Comparison of ENCODE assay signal across 8 cellular contexts in genomic region chr11:85685131-85685819, GRCh38. TPM values are rescaled to one million over a fixed set of nuclear protein-coding genes. Genes with fewer than 3 reads are reported as not detected.
DNase-seq lines count a peak whose midpoint lies in the region; ATAC-seq and TF ChIP-seq lines count a peak whose summit lies in the region.
"Had no signal": no experiment of that assay in that cellular context is flagged by ENCODE, and none has a peak within 500 bp of the region (broad histone marks: within the 10 kb centered on the region; RNA-seq: fewer than 3 reads in every experiment).

No MANE protein-coding gene starts in this region.

- peaks cover 9% of the 10 kb centered on the region for H3K4me1 Mint-ChIP-seq in progenitor cell of endocrine pancreas (ENCODE audit: low read depth)

- no peaks in the 10 kb centered on the region for H3K9me3 ChIP-seq in upper lobe of right lung

- peak overlapping the region; percentile 37 for H3K4me3 ChIP-seq in upper lobe of right lung
- H3K4me3 ChIP-seq: lung had no signal

- H3K27ac Mint-ChIP-seq in progenitor cell of endocrine pancreas: no peak overlapping the region

- intact Hi-C loops in upper lobe of right lung (cut with DNase I): no loop called here

- H3K4me3 Mint-ChIP-seq in progenitor cell of endocrine pancreas (ENCODE audit: low read depth): no peak overlapping the region

- no peaks in the 10 kb centered on the region for H3K36me3 ChIP-seq in upper lobe of right lung

- TF ChIP-seq CTCF in upper lobe of right lung (IDR thresholded peaks at IDR 0.05) (no peak), progenitor cell of endocrine pancreas (IDR thresholded peaks at IDR 0.05; ENCODE audit: unreplicated experiment) (no peak)

- no peaks in the 10 kb centered on the region for H3K27me3 Mint-ChIP-seq in progenitor cell of endocrine pancreas

- DNase-seq in NCI-H345 (lab: John Stamatoyannopoulos, UW) (peak; percentile 43), NCI-H345 treated with DMSO at 0.1 percent for 48 hours (lab: John Stamatoyannopoulos, UW; ENCODE audit: unreplicated experiment) (no peak), hepatic stellate cell (ENCODE audit: low spot score) (peak; percentile 15), upper lobe of right lung (peak; percentile 65), progenitor cell of endocrine pancreas (ENCODE audit: low spot score, unreplicated experiment) (no peak), SIG-M5 treated with dmso at 0.1 percent for 504 hours (lab: John Stamatoyannopoulos, UW; ENCODE audit: unreplicated experiment) (no peak)

- peaks cover 13% of the 10 kb centered on the region for H3K4me1 ChIP-seq in upper lobe of right lung

- H3K27me3 ChIP-seq in upper lobe of right lung: no peaks in the 10 kb centered on the region

- peak; percentile 63 for ATAC-seq in upper lobe of right lung

- H3K36me3 Mint-ChIP-seq in progenitor cell of endocrine pancreas (ENCODE audit: insufficient read depth): no peaks in the 10 kb centered on the region

- H3K27ac ChIP-seq in upper lobe of right lung: peak overlapping the region; percentile 65

- H3K9me3 Mint-ChIP-seq in progenitor cell of endocrine pancreas (ENCODE audit: low read depth): no peaks in the 10 kb centered on the region

RNA-seq across cellular contexts. Expression of gene CCDC89, which starts 0.7 kb away (rescaled TPM):
- total RNA-seq in upper lobe of right lung: 1.2 TPM
- not detected in 2 replicates for total RNA-seq in progenitor cell of endocrine pancreas
- total RNA-seq: NCI-H460 had no signal

RNA-seq across cellular contexts. Expression of gene CREBZF, which starts 20.3 kb away (rescaled TPM):
- total RNA-seq in upper lobe of right lung (42.8 TPM), progenitor cell of endocrine pancreas (66.3 and 66.7 TPM in 2 replicates)

RNA-seq across cellular contexts. Expression of gene TMEM126A, which starts 37.5 kb away (rescaled TPM):
- total RNA-seq in upper lobe of right lung: 26.1 TPM
- 22.0 and 25.8 TPM in 2 replicates for total RNA-seq in progenitor cell of endocrine pancreas

RNA-seq across cellular contexts. Expression of gene TMEM126B, which starts 56.9 kb away (rescaled TPM):
- total RNA-seq in upper lobe of right lung: 45.2 TPM
- total RNA-seq in progenitor cell of endocrine pancreas: 36.4 and 37.8 TPM in 2 replicates

RNA-seq across cellular contexts. Expression of gene DLG2, which starts 58.1 kb away (rescaled TPM):
- total RNA-seq in upper lobe of right lung: 9.7 TPM
- total RNA-seq in progenitor cell of endocrine pancreas: 1.5 and 2.4 TPM in 2 replicates

Comparison
In these comparisons a context has a peak if more than half of its experiments do, and no peak if none do; other contexts are left out.
1. DNase-seq: peak in NCI-H345 (single experiment), hepatic stellate cell (single experiment) and upper lobe of right lung (single experiment); none in NCI-H345 treated with DMSO at 0.1 percent for 48 hours (single experiment), progenitor cell of endocrine pancreas (single experiment) and SIG-M5 treated with dmso at 0.1 percent for 504 hours (single experiment).